In the genomic region with DNA sequence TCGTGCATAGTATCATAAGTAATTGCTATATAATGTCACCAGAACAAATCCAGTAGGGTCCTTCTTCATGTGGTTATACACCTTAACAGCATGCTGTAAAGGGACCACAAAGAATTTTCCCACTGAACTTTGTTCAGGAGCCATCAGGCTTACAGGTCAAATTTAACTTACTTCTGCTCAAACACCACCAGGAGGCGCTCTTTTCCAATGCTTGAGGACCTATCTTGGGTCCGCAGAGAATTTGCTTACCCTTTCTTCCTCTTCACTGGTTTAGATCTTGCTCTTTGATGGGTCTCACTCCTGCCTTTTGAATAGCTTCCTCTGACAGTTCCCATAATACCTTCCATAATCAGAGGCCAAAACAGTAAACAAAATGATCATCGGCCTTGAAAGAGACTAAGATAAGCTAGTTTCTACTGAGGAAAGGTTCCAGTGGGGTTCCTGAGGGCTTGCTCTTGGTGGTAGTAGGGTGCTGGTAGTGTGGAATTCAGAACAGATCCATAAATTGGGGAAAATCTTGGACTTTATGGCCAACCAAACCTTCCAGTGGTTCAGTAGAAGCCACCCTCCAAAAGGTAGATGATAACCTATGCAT, we compare ENCODE assay signal across 8 cellular contexts. TPM values are rescaled to one million over a fixed set of nuclear protein-coding genes. Genes with fewer than 3 reads are reported as not detected.
DNase-seq lines count a peak whose midpoint lies in the region; ATAC-seq and TF ChIP-seq lines count a peak whose summit lies in the region.

No MANE protein-coding gene starts in this region.

- H3K4me3 ChIP-seq in Loucy (ENCODE audit: low read length, poor library complexity, severe bottlenecking): no peak overlapping the region
- H3K4me3 ChIP-seq in left ventricle myocardium inferior: no peak overlapping the region
- H3K4me3 ChIP-seq in skeletal muscle cell (ENCODE audit: low read depth, low read length): no peak overlapping the region

- no peak overlapping the region for H2AFZ ChIP-seq in Loucy (ENCODE audit: low read length)

- no peaks in the 10 kb centered on the region for H3K4me1 Mint-ChIP-seq in activated naive CD4-positive, alpha-beta T cell treated with anti-CD3 and anti-CD28 coated beads, Interleukin-2, amount 10 ng/mL, durations not matched to agents 7 days and 5 days

- H3K4me1 ChIP-seq in Loucy (ENCODE audit: insufficient read depth, low read length, poor library complexity, severe bottlenecking) (no peaks in the 10 kb centered on the region), left ventricle myocardium inferior (no peaks in the 10 kb centered on the region)

- H3K79me2 ChIP-seq in Loucy (ENCODE audit: insufficient read depth, low read length): no peaks in the 10 kb centered on the region

- H3K27ac Mint-ChIP-seq in activated naive CD4-positive, alpha-beta T cell treated with anti-CD3 and anti-CD28 coated beads, Interleukin-2, amount 10 ng/mL, durations not matched to agents 7 days and 5 days: no peak overlapping the region

- H3K27me3 ChIP-seq in Loucy (ENCODE audit: insufficient read depth, low read length, poor library complexity, severe bottlenecking) (no peaks in the 10 kb centered on the region), left ventricle myocardium inferior (ENCODE audit: low read depth) (no peaks in the 10 kb centered on the region)

- H3F3A ChIP-seq in Loucy (ENCODE audit: low read depth): no peaks in the 10 kb centered on the region

- H3K36me3 ChIP-seq in Loucy (ENCODE audit: insufficient read depth, low read length) (no peaks in the 10 kb centered on the region), left ventricle myocardium inferior (peaks cover 11% of the 10 kb centered on the region)

- intact Hi-C loops in left ventricle myocardium inferior (cut with micrococcal nuclease): loop anchor here (2.0 kb wide), 1 partner anchor 73 kb away; no protein-coding TSS in a partner anchor

- H4K20me1 ChIP-seq in Loucy (ENCODE audit: insufficient read depth, low read length, poor library complexity, severe bottlenecking): no peaks in the 10 kb centered on the region

- H3K27me3 Mint-ChIP-seq in activated naive CD4-positive, alpha-beta T cell treated with anti-CD3 and anti-CD28 coated beads, Interleukin-2, amount 10 ng/mL, durations not matched to agents 7 days and 5 days: no peaks in the 10 kb centered on the region

- no peak overlapping the region for H3K9ac ChIP-seq in Loucy (ENCODE audit: low read depth, low read length, poor library complexity, severe bottlenecking)

- peaks cover 15% of the 10 kb centered on the region for H3K9me3 Mint-ChIP-seq in activated naive CD4-positive, alpha-beta T cell treated with anti-CD3 and anti-CD28 coated beads, Interleukin-2, amount 10 ng/mL, durations not matched to agents 7 days and 5 days

- DNase-seq in DMS53 treated with DMSO at 0.1 percent for 48 hours (lab: John Stamatoyannopoulos, UW; ENCODE audit: unreplicated experiment): peak; percentile 80
- peak; percentile 62 to 75 for DNase-seq in SHP77 (lab: John Stamatoyannopoulos, UW)
- peak; percentile 71 for DNase-seq in activated naive CD4-positive, alpha-beta T cell treated with anti-CD3 and anti-CD28 coated beads, Interleukin-2, amount 10 ng/mL, durations not matched to agents 7 days and 5 days
- no peak for DNase-seq in left ventricle myocardium inferior
- peak; percentile 15 for DNase-seq in skeletal muscle cell (ENCODE audit: low read depth)

- no peaks in the 10 kb centered on the region for H3K9me2 ChIP-seq in Loucy (replicated peaks; ENCODE audit: low read depth, low read length)

- no peak overlapping the region for H3K4me2 ChIP-seq in Loucy (ENCODE audit: low read depth, low read length, poor library complexity, severe bottlenecking)

- H3K9me3 ChIP-seq in Loucy (ENCODE audit: insufficient read depth, low read depth, low read length) (peaks cover under 1% of the 10 kb centered on the region; the same call in 1 of the 2 replicates), left ventricle myocardium inferior (replicated peaks) (peaks cover 12% of the 10 kb centered on the region)

- TF ChIP-seq CTCF in Loucy (conservative IDR thresholded peaks at IDR 0.05; ENCODE audit: low read length): peak; percentile 91
- TF ChIP-seq CTCF in left ventricle myocardium inferior (IDR thresholded peaks at IDR 0.05; ENCODE audit: borderline replicate concordance): peak; percentile 87

- no peak overlapping the region for H3K4me3 Mint-ChIP-seq in activated naive CD4-positive, alpha-beta T cell treated with anti-CD3 and anti-CD28 coated beads, Interleukin-2, amount 10 ng/mL, durations not matched to agents 7 days and 5 days

- CTCF ChIA-PET in activated naive CD4-positive, alpha-beta T cell treated with anti-CD3 and anti-CD28 coated beads, Interleukin-2, amount 10 ng/mL, durations not matched to agents 7 days and 5 days (lab: Charles Lee): interaction anchor here (0.7 to 2.6 kb wide), 8 partner anchors 12 to 133 kb away, joined by 3 to 18 read pairs (median 4); partner anchors contain the start of gene ZNF302

- no peaks in the 10 kb centered on the region for H3K36me3 Mint-ChIP-seq in activated naive CD4-positive, alpha-beta T cell treated with anti-CD3 and anti-CD28 coated beads, Interleukin-2, amount 10 ng/mL, durations not matched to agents 7 days and 5 days

- H3K27ac ChIP-seq in left ventricle myocardium inferior (replicated peaks): no peak overlapping the region

- no peak for ATAC-seq in HG03135 (IDR thresholded peaks at IDR 0.05; ENCODE audit: unreplicated experiment)
- no peak for ATAC-seq in HG02763 (IDR thresholded peaks at IDR 0.05; ENCODE audit: unreplicated experiment)

RNA-seq across cellular contexts. Expression of gene SCGB2B2, which starts 37.4 kb away (rescaled TPM):
- total RNA-seq in left ventricle myocardium inferior: not detected

RNA-seq across cellular contexts. Expression of gene ZNF302, which starts 37.9 kb away (rescaled TPM):
- 45.6 TPM for total RNA-seq in left ventricle myocardium inferior
